5 cellular contexts compared by ENCODE assay signal in the genomic region with DNA sequence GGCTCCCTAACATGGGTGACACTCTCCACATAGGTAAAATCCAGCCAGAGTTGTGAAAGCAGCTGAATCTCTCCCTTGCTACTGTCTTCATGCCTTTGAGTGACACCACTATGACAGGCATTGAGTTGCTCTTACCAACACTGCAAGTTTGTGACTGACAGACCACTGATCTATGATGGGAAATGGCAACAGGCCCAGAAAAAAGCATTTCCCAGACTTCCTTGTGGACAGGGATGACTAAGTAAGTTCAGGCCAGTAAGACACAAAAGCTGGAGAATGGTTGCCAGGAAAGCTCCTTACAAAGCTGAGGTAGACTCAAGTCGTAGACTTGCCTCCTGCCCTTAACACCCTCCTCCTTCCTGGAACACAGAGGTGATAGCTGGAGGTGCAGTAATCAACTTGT. TPM values are rescaled to one million over a fixed set of nuclear protein-coding genes. Genes with fewer than 3 reads are reported as not detected.
"Had no signal": no experiment of that assay in that cellular context is flagged by ENCODE, and none has a peak within 500 bp of the region (broad histone marks: within the 10 kb centered on the region; RNA-seq: fewer than 3 reads in every experiment).

No MANE protein-coding gene starts in this region.

RNA-seq across cellular contexts. Expression of a gene that starts 38.5 kb away (rescaled TPM):
- total RNA-seq: activated T-helper 17 cell treated with anti-CD3 and anti-CD28 coated beads, Interleukin-2, amount 50 U/mL, for 72 hours; mononuclear cell; T-helper 1 cell treated with Interleukin-12 subunit alpha and Interleukin-12 subunit beta and Interleukin-4 antibody, amounts not matched to agents 30 ng/mL and 1 ng/mL, for 36 hours had no signal
- polyA plus RNA-seq: immature natural killer cell; naive thymus-derived CD8-positive, alpha-beta T cell had no signal
